Comparison of ENCODE assay signal across 22 cellular contexts in genomic region chr13:76783798-76784197, GRCh38.
DNase-seq lines count a peak whose midpoint lies in the region; ATAC-seq and TF ChIP-seq lines count a peak whose summit lies in the region.
"Had no signal": no experiment of that assay in that cellular context is flagged by ENCODE, and none has a peak within 500 bp of the region (broad histone marks: within the 10 kb centered on the region; RNA-seq: fewer than 3 reads in every experiment).

No MANE protein-coding gene starts in this region.

- no peaks in the 10 kb centered on the region for H3K36me3 Mint-ChIP-seq in endodermal cell (ENCODE audit: low read depth)
- H3K36me3 Mint-ChIP-seq in CD4-positive, alpha-beta memory T cell, result no peaks in the 10 kb centered on the region
- H3K36me3 Mint-ChIP-seq: stimulated activated memory B cell treated with anti-CD40 and anti-IgM and Interleukin-4, amounts not matched to agents 10 μg/mL and 1 μg/mL and 100 μg/mL, for 72 hours had no signal

- no peaks in the 10 kb centered on the region for H3K27me3 Mint-ChIP-seq in endodermal cell (ENCODE audit: insufficient read depth)
- H3K27me3 Mint-ChIP-seq in CD4-positive, alpha-beta memory T cell, result peaks cover 6 to 7% of the 10 kb centered on the region in 2 donors
- H3K27me3 Mint-ChIP-seq: stimulated activated memory B cell treated with anti-CD40 and anti-IgM and Interleukin-4, amounts not matched to agents 10 μg/mL and 1 μg/mL and 100 μg/mL, for 72 hours had no signal

- no peak for ATAC-seq in HG03135 (IDR thresholded peaks at IDR 0.05; ENCODE audit: unreplicated experiment)
- no peak for ATAC-seq in GM18519 (IDR thresholded peaks at IDR 0.05; ENCODE audit: low FRiP score, unreplicated experiment)
- ATAC-seq: activated naive CD4-positive, alpha-beta T cell treated with anti-CD3 and anti-CD28 coated beads, Interleukin-2, amount 50 U/mL, for 72 hours; foreskin keratinocyte; PC-3; stimulated activated memory B cell treated with anti-CD40 and anti-IgM and Interleukin-4, amounts not matched to agents 10 μg/mL and 1 μg/mL and 100 μg/mL, for 72 hours had no signal

- H3K9me3 ChIP-seq in HUES64 (ENCODE audit: insufficient read depth, low read depth, low read length) (no peaks in the 10 kb centered on the region), endodermal cell (ENCODE audit: control insufficient read depth, low read length) (no peaks in the 10 kb centered on the region)
- no peaks in the 10 kb centered on the region for H3K9me3 ChIP-seq in CD4-positive, alpha-beta memory T cell (ENCODE audit: control insufficient read depth in 1 of 2, low read length in 2 of 2)
- H3K9me3 ChIP-seq: SJCRH30, suprapubic skin had no signal

- no peak overlapping the region for H3K4me3 Mint-ChIP-seq in endodermal cell
- no peak overlapping the region for H3K4me3 Mint-ChIP-seq in CD4-positive, alpha-beta memory T cell
- H3K4me3 Mint-ChIP-seq: activated CD4-positive, alpha-beta T cell treated with anti-CD3 and anti-CD28 coated beads, Interleukin-2, amount 10 ng/mL, durations not matched to agents 7 days and 5 days; activated T-helper 1 cell treated with anti-CD3 and anti-CD28 coated beads, Interleukin-12 subunit alpha, Interleukin-12 subunit beta, Interleukin-2, Interleukin-4 antibody, amounts not matched to agents 30 ng/mL and 10 ng/mL and 1 ng/mL, durations not matched to agents 14 hours and 24 hours and 36 hours; stimulated activated memory B cell treated with anti-CD40 and anti-IgM and Interleukin-4, amounts not matched to agents 10 μg/mL and 1 μg/mL and 100 μg/mL, for 72 hours had no signal

- H3K4me3 ChIP-seq in HUES64 (ENCODE audit: low read length) (no peak overlapping the region), endodermal cell (ENCODE audit: low read length) (no peak overlapping the region)
- H3K4me3 ChIP-seq in CD4-positive, alpha-beta memory T cell (ENCODE audit: low read length in 2 of 2), result no peak overlapping the region
- H3K4me3 ChIP-seq: SJCRH30, suprapubic skin had no signal

- H3K4me1 Mint-ChIP-seq in endodermal cell, result no peaks in the 10 kb centered on the region
- no peaks in the 10 kb centered on the region for H3K4me1 Mint-ChIP-seq in CD4-positive, alpha-beta memory T cell
- H3K4me1 Mint-ChIP-seq: activated CD4-positive, alpha-beta T cell treated with anti-CD3 and anti-CD28 coated beads, Interleukin-2, amount 10 ng/mL, durations not matched to agents 7 days and 5 days; stimulated activated memory B cell treated with anti-CD40 and anti-IgM and Interleukin-4, amounts not matched to agents 10 μg/mL and 1 μg/mL and 100 μg/mL, for 72 hours had no signal

- POLR2A ChIA-PET in CD4-positive, alpha-beta memory T cell (lab: Charles Lee; ENCODE audit: partially characterized antibody), result no interaction called here

- H3K9ac ChIP-seq in HUES64 (ENCODE audit: low read depth, low read length), result no peak overlapping the region
- no peak overlapping the region for H3K9ac ChIP-seq in endodermal cell (ENCODE audit: extremely low read depth, low read length, poor library complexity, severe bottlenecking)

- CTCF ChIA-PET in CD4-positive, alpha-beta memory T cell (lab: Charles Lee; ENCODE audit: partially characterized antibody), result no interaction called here

- DNase-seq in DMS53 (lab: John Stamatoyannopoulos, UW) (peak; percentile 83), NCI-H748 treated with DMSO at 0.1 percent for 48 hours (lab: John Stamatoyannopoulos, UW) (peak; percentile 23), endodermal cell (peak; percentile 71), NOMO-1 treated with dmso at 0.1 percent for 144 hours (lab: John Stamatoyannopoulos, UW; ENCODE audit: unreplicated experiment) (no peak)
- no peak for DNase-seq in CD4-positive, alpha-beta memory T cell
- DNase-seq: activated CD4-positive, alpha-beta T cell treated with anti-CD3 and anti-CD28 coated beads, Interleukin-2, amount 10 ng/mL, durations not matched to agents 7 days and 5 days; aorta; GF-D8; HCEC 1CT; Kasumi-1; NCI-H1048; PC-3; SJCRH30; small intestine had no signal

- WGBS in HUES64, result 74% methylated on average over 3 of the region's 3 CpGs
- 57 to 70% methylated on average over 1 to 3 of the region's 3 CpGs for WGBS in endodermal cell (ENCODE audit: insufficient coverage in 1 of 2, insufficient read length in 1 of 2), 2 experiments

- H3K36me3 ChIP-seq in HUES64 (ENCODE audit: insufficient read depth, low read length), result no peaks in the 10 kb centered on the region
- no peaks in the 10 kb centered on the region for H3K36me3 ChIP-seq in endodermal cell (ENCODE audit: control insufficient read depth, insufficient read depth, low read length)
- H3K36me3 ChIP-seq in CD4-positive, alpha-beta memory T cell (ENCODE audit: insufficient read depth, low read length), result no peaks in the 10 kb centered on the region
- H3K36me3 ChIP-seq: SJCRH30, suprapubic skin had no signal

- intact Hi-C loops in CD4-positive, alpha-beta memory T cell (cut with micrococcal nuclease), result no loop called here

- H3K9me3 Mint-ChIP-seq in endodermal cell, result no peaks in the 10 kb centered on the region
- H3K9me3 Mint-ChIP-seq in CD4-positive, alpha-beta memory T cell, result peaks cover 0 to 9% (median 2%) of the 10 kb centered on the region in 8 donors
- H3K9me3 Mint-ChIP-seq: activated CD4-positive, alpha-beta T cell treated with anti-CD3 and anti-CD28 coated beads, Interleukin-2, amount 10 ng/mL, durations not matched to agents 7 days and 5 days; activated naive CD4-positive, alpha-beta T cell treated with anti-CD3 and anti-CD28 coated beads, Interleukin-2, amount 50 U/mL, for 72 hours; activated T-helper 1 cell treated with anti-CD3 and anti-CD28 coated beads, Interleukin-12 subunit alpha, Interleukin-12 subunit beta, Interleukin-2, Interleukin-4 antibody, amounts not matched to agents 30 ng/mL and 10 ng/mL and 1 ng/mL, durations not matched to agents 14 hours and 24 hours and 36 hours; stimulated activated memory B cell treated with anti-CD40 and anti-IgM and Interleukin-4, amounts not matched to agents 10 μg/mL and 1 μg/mL and 100 μg/mL, for 72 hours had no signal

- H3K27ac Mint-ChIP-seq in endodermal cell, result no peak overlapping the region
- no peak overlapping the region for H3K27ac Mint-ChIP-seq in CD4-positive, alpha-beta memory T cell
- H3K27ac Mint-ChIP-seq: activated CD4-positive, alpha-beta T cell treated with anti-CD3 and anti-CD28 coated beads, Interleukin-2, amount 10 ng/mL, durations not matched to agents 7 days and 5 days; activated naive CD4-positive, alpha-beta T cell treated with anti-CD3 and anti-CD28 coated beads, Interleukin-2, amount 50 U/mL, for 72 hours; activated T-helper 1 cell treated with anti-CD3 and anti-CD28 coated beads, Interleukin-12 subunit alpha, Interleukin-12 subunit beta, Interleukin-2, Interleukin-4 antibody, amounts not matched to agents 30 ng/mL and 10 ng/mL and 1 ng/mL, durations not matched to agents 14 hours and 24 hours and 36 hours; stimulated activated memory B cell treated with anti-CD40 and anti-IgM and Interleukin-4, amounts not matched to agents 10 μg/mL and 1 μg/mL and 100 μg/mL, for 72 hours had no signal

- peak overlapping the region; percentile 60 for H3K27ac ChIP-seq in HUES64 (ENCODE audit: low read depth, low read length)
- no peak overlapping the region for H3K27ac ChIP-seq in endodermal cell (ENCODE audit: low read depth, low read length)
- H3K27ac ChIP-seq in CD4-positive, alpha-beta memory T cell (ENCODE audit: low read depth, low read length), result no peak overlapping the region
- H3K27ac ChIP-seq: foreskin keratinocyte, SJCRH30, suprapubic skin had no signal

- no peaks in the 10 kb centered on the region for H3K27me3 ChIP-seq in HUES64 (ENCODE audit: insufficient read depth, low read length)
- H3K27me3 ChIP-seq in endodermal cell (ENCODE audit: control insufficient read depth, insufficient read depth, low read length, poor library complexity, severe bottlenecking), result no peaks in the 10 kb centered on the region
- H3K27me3 ChIP-seq in CD4-positive, alpha-beta memory T cell (ENCODE audit: insufficient read depth, low read length), result no peaks in the 10 kb centered on the region
- H3K27me3 ChIP-seq: SJCRH30, suprapubic skin had no signal

- no peak for TF ChIP-seq CTCF in endodermal cell (conservative IDR thresholded peaks at IDR 0.05)

- peaks cover 7% of the 10 kb centered on the region for H3K4me1 ChIP-seq in HUES64 (ENCODE audit: insufficient read depth, low read length)
- no peaks in the 10 kb centered on the region for H3K4me1 ChIP-seq in endodermal cell (ENCODE audit: control insufficient read depth, insufficient read depth, low read length)
- no peaks in the 10 kb centered on the region for H3K4me1 ChIP-seq in CD4-positive, alpha-beta memory T cell (ENCODE audit: insufficient read depth, low read length)
- H3K4me1 ChIP-seq: foreskin keratinocyte, SJCRH30, suprapubic skin had no signal

Comparison
In these comparisons a context has a peak if more than half of its experiments do, and no peak if none do; other contexts are left out.
1. DNase-seq: peak in DMS53 (single experiment), NCI-H748 treated with DMSO at 0.1 percent for 48 hours (single experiment) and endodermal cell (single experiment); none in NOMO-1 treated with dmso at 0.1 percent for 144 hours (single experiment) and CD4-positive, alpha-beta memory T cell (0 of 5).